In the genomic region with DNA sequence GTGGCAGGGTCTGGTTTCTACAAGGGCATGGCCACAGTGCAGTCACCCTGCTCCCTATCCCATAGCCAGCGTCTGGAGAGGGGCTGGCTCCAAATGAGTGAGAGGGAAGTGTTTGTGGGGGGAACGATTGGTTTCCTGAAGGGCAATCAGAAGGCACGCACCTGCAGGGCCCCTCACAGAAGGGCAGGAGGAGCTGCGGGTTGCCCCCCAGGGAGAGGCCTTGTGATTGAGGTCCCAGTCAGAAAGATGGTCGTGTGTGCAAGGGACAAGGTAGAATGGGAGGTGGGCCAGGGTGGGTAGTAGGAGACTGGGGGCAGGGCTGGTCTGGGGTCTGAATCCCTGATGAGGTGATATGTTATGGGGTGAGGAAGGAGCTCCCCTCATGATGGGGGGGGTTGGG, we compare ENCODE assay signal across 22 cellular contexts. TPM values are rescaled to one million over a fixed set of nuclear protein-coding genes. Genes with fewer than 3 reads are reported as not detected.
DNase-seq lines count a peak whose midpoint lies in the region; ATAC-seq and TF ChIP-seq lines count a peak whose summit lies in the region.
"Had no signal": no experiment of that assay in that cellular context is flagged by ENCODE, and none has a peak within 500 bp of the region (broad histone marks: within the 10 kb centered on the region; RNA-seq: fewer than 3 reads in every experiment).

No MANE protein-coding gene starts in this region.

- H2BK5ac ChIP-seq in mesenchymal stem cell (ENCODE audit: low read depth, low read length, poor library complexity, severe bottlenecking), result no peak overlapping the region

- peak overlapping the region; percentile 57 to 81 for H3K4ac ChIP-seq in mesenchymal stem cell (ENCODE audit: low read depth in 1 of 2, low read length in 2 of 2)

- H3K4me3 ChIP-seq in breast epithelium, result no peak overlapping the region
- H3K4me3 ChIP-seq in mesenchymal stem cell (ENCODE audit: insufficient read depth in 1 of 2, low read depth in 1 of 2, low read length in 2 of 2), result no peak overlapping the region
- H3K4me3 ChIP-seq: heart left ventricle, left lung had no signal

- H3K9me3 ChIP-seq in breast epithelium (no peaks in the 10 kb centered on the region), mesenchymal stem cell (ENCODE audit: control insufficient read depth, low read length) (no peaks in the 10 kb centered on the region)
- H3K9me3 ChIP-seq: heart left ventricle, left lung had no signal

- no peak for DNase-seq in MCF 10A (ENCODE audit: unreplicated experiment)
- no peak for DNase-seq in breast epithelium (ENCODE audit: low spot score in 2 of 2)
- no peak for DNase-seq in activated T-helper 1 cell treated with anti-CD3 and anti-CD28 coated beads, Interleukin-12 subunit alpha, Interleukin-12 subunit beta, Interleukin-2, Interleukin-4 antibody, amounts not matched to agents 30 ng/mL and 10 ng/mL and 1 ng/mL, durations not matched to agents 14 hours and 24 hours and 36 hours (ENCODE audit: low spot score)
- DNase-seq in mesenchymal stem cell, result no peak
- DNase-seq in activated CD4-positive, CD25-positive, alpha-beta regulatory T cell treated with anti-CD3 and anti-CD28 coated beads, Interleukin-2, amount 50 U/mL, for 72 hours, result no peak
- DNase-seq in HK-2 (ENCODE audit: unreplicated experiment), result no peak
- no peak for DNase-seq in NCI-H1417 treated with DMSO at 0.1 percent for 48 hours (lab: John Stamatoyannopoulos, UW)
- DNase-seq: brain microvascular endothelial cell; CD8-positive, alpha-beta T cell; cortex of kidney; DMS53; GF-D8; KG1; left lung; NCI-H1092 treated with DMSO at 0.1 percent for 48 hours; NCI-H2029 treated with DMSO at 0.1 percent for 48 hours; NCI-H510A treated with DMSO at 0.1 percent for 48 hours; NK-92 treated with Interleukin-12 subunit alpha and Interleukin-12 subunit beta, amount 100 ng/mL, for 24 hours; nucleus accumbens; stimulated activated CD8-positive, alpha-beta memory T cell treated with anti-CD3 and anti-CD28 coated beads, Interleukin-4, amount 100 ng/mL, for 48 hours had no signal

- no peak overlapping the region for H3K4me3 Mint-ChIP-seq in MCF 10A (ENCODE audit: unreplicated experiment)
- no peak overlapping the region for H3K4me3 Mint-ChIP-seq in activated T-helper 1 cell treated with anti-CD3 and anti-CD28 coated beads, Interleukin-12 subunit alpha, Interleukin-12 subunit beta, Interleukin-2, Interleukin-4 antibody, amounts not matched to agents 30 ng/mL and 10 ng/mL and 1 ng/mL, durations not matched to agents 14 hours and 24 hours and 36 hours
- H3K4me3 Mint-ChIP-seq: CD8-positive, alpha-beta T cell had no signal

- no TSS peak for BruUV-seq in MCF 10A (replicated peaks; lab: Mats Ljungman, UMichigan)

- H2BK15ac ChIP-seq in mesenchymal stem cell (ENCODE audit: low read depth, poor library complexity, severe bottlenecking), result no peak overlapping the region

- H3K18ac ChIP-seq in mesenchymal stem cell (ENCODE audit: low read depth in 1 of 2, low read length in 2 of 2), result peak overlapping the region; percentile 23 to 81

- POLR2A ChIA-PET in MCF 10A (lab: Yijun Ruan, JAX), result no interaction called here

- peaks cover 5% of the 10 kb centered on the region for H3K36me3 Mint-ChIP-seq in MCF 10A (ENCODE audit: insufficient read depth, unreplicated experiment)
- peaks cover 5% of the 10 kb centered on the region for H3K36me3 Mint-ChIP-seq in activated T-helper 1 cell treated with anti-CD3 and anti-CD28 coated beads, Interleukin-12 subunit alpha, Interleukin-12 subunit beta, Interleukin-2, Interleukin-4 antibody, amounts not matched to agents 30 ng/mL and 10 ng/mL and 1 ng/mL, durations not matched to agents 14 hours and 24 hours and 36 hours (ENCODE audit: low read depth)

- no peak for ATAC-seq in HG03108 (IDR thresholded peaks at IDR 0.05; ENCODE audit: unreplicated experiment)
- ATAC-seq: CD8-positive, alpha-beta T cell; heart left ventricle; left lung had no signal

- no peaks in the 10 kb centered on the region for H3K9me3 Mint-ChIP-seq in MCF 10A (ENCODE audit: unreplicated experiment)
- H3K9me3 Mint-ChIP-seq in activated T-helper 1 cell treated with anti-CD3 and anti-CD28 coated beads, Interleukin-12 subunit alpha, Interleukin-12 subunit beta, Interleukin-2, Interleukin-4 antibody, amounts not matched to agents 30 ng/mL and 10 ng/mL and 1 ng/mL, durations not matched to agents 14 hours and 24 hours and 36 hours, result no peaks in the 10 kb centered on the region
- H3K9me3 Mint-ChIP-seq: CD8-positive, alpha-beta T cell had no signal

- no peak overlapping the region for H2BK120ac ChIP-seq in mesenchymal stem cell (ENCODE audit: low read depth, low read length)

- H3K14ac ChIP-seq in mesenchymal stem cell (ENCODE audit: low read length in 2 of 2), result peak overlapping the region in 1 of 2 experiments; percentile 68

- no peak overlapping the region for H2AK5ac ChIP-seq in mesenchymal stem cell (ENCODE audit: low read length, severe bottlenecking)

- H3K4me1 Mint-ChIP-seq in MCF 10A (ENCODE audit: insufficient read depth, unreplicated experiment), result peaks cover 22% of the 10 kb centered on the region
- peaks cover 18% of the 10 kb centered on the region for H3K4me1 Mint-ChIP-seq in activated T-helper 1 cell treated with anti-CD3 and anti-CD28 coated beads, Interleukin-12 subunit alpha, Interleukin-12 subunit beta, Interleukin-2, Interleukin-4 antibody, amounts not matched to agents 30 ng/mL and 10 ng/mL and 1 ng/mL, durations not matched to agents 14 hours and 24 hours and 36 hours (ENCODE audit: low read depth)

- H2BK12ac ChIP-seq in mesenchymal stem cell (ENCODE audit: low read length in 2 of 2), result peak overlapping the region; percentile 34 to 82

- intact Hi-C loops in MCF 10A (cut with micrococcal nuclease), result no loop called here
- intact Hi-C loops in breast epithelium (cut with DNase I; ENCODE audit: low total_unique reads), result no loop called here
- intact Hi-C loops in activated T-helper 1 cell treated with anti-CD3 and anti-CD28 coated beads, Interleukin-12 subunit alpha, Interleukin-12 subunit beta, Interleukin-2, Interleukin-4 antibody, amounts not matched to agents 30 ng/mL and 10 ng/mL and 1 ng/mL, durations not matched to agents 14 hours and 24 hours and 36 hours (cut with micrococcal nuclease), result no loop called here

- CTCF ChIA-PET in MCF 10A (lab: Yijun Ruan, JAX), result interaction anchor here (0.6 to 0.9 kb wide), 3 partner anchors 8 to 35 kb away, joined by 3 to 4 read pairs (median 4); no protein-coding TSS in a partner anchor

- WGBS in mesenchymal stem cell, result 93% methylated on average over 5 of the region's 5 CpGs

- peaks cover 39% of the 10 kb centered on the region for H3K79me1 ChIP-seq in mesenchymal stem cell (replicated peaks; ENCODE audit: low read length, poor library complexity, severe bottlenecking)

- H3K4me1 ChIP-seq in breast epithelium (no peaks in the 10 kb centered on the region), mesenchymal stem cell (ENCODE audit: control insufficient read depth, insufficient read depth, low read depth, low read length) (peaks cover 5% of the 10 kb centered on the region)

- H3K36me3 ChIP-seq in breast epithelium, result no peaks in the 10 kb centered on the region
- H3K36me3 ChIP-seq in mesenchymal stem cell (ENCODE audit: control insufficient read depth in 1 of 2, insufficient read depth in 2 of 2, low read depth in 1 of 2, low read length in 2 of 2), result peaks cover 8 to 12% of the 10 kb centered on the region in 2 experiments
- H3K36me3 ChIP-seq: brain microvascular endothelial cell, heart left ventricle, left lung had no signal

- no peak overlapping the region for H4K8ac ChIP-seq in mesenchymal stem cell (ENCODE audit: low read length)

- H3K4me2 ChIP-seq in mesenchymal stem cell (ENCODE audit: low read length, poor library complexity, severe bottlenecking), result no peak overlapping the region

- peak overlapping the region; percentile 48 for H4K91ac ChIP-seq in mesenchymal stem cell (ENCODE audit: low read length)

- no peak overlapping the region for H2AFZ ChIP-seq in mesenchymal stem cell (ENCODE audit: low read depth, low read length)

- no peak for TF ChIP-seq POLR2A in breast epithelium (IDR thresholded peaks at IDR 0.05)

- H3K9ac ChIP-seq in mesenchymal stem cell (ENCODE audit: low read length), result no peak overlapping the region

- no peaks in the 10 kb centered on the region for H3K27me3 Mint-ChIP-seq in MCF 10A (ENCODE audit: insufficient read depth, unreplicated experiment)
- no peaks in the 10 kb centered on the region for H3K27me3 Mint-ChIP-seq in activated T-helper 1 cell treated with anti-CD3 and anti-CD28 coated beads, Interleukin-12 subunit alpha, Interleukin-12 subunit beta, Interleukin-2, Interleukin-4 antibody, amounts not matched to agents 30 ng/mL and 10 ng/mL and 1 ng/mL, durations not matched to agents 14 hours and 24 hours and 36 hours (ENCODE audit: insufficient read depth)

- H3K27me3 ChIP-seq in breast epithelium, result no peaks in the 10 kb centered on the region
- no peaks in the 10 kb centered on the region for H3K27me3 ChIP-seq in mesenchymal stem cell (ENCODE audit: control insufficient read depth in 1 of 2, insufficient read depth in 1 of 2, low read length in 2 of 2)
- H3K27me3 ChIP-seq: brain microvascular endothelial cell, heart left ventricle, left lung had no signal

- peak overlapping the region; percentile 46 for H3K27ac Mint-ChIP-seq in MCF 10A (ENCODE audit: low read depth, unreplicated experiment)
- peak overlapping the region; percentile 11 for H3K27ac Mint-ChIP-seq in activated T-helper 1 cell treated with anti-CD3 and anti-CD28 coated beads, Interleukin-12 subunit alpha, Interleukin-12 subunit beta, Interleukin-2, Interleukin-4 antibody, amounts not matched to agents 30 ng/mL and 10 ng/mL and 1 ng/mL, durations not matched to agents 14 hours and 24 hours and 36 hours

- no peak overlapping the region for H3K27ac ChIP-seq in breast epithelium
- H3K27ac ChIP-seq in mesenchymal stem cell (ENCODE audit: low read length, poor library complexity, severe bottlenecking), result no peak overlapping the region
- H3K27ac ChIP-seq: brain microvascular endothelial cell had no signal

- TF ChIP-seq CTCF in MCF 10A (IDR thresholded peaks at IDR 0.05; ENCODE audit: unreplicated experiment) (no peak), breast epithelium (IDR thresholded peaks at IDR 0.05) (no peak)

- no peak overlapping the region for H3K23ac ChIP-seq in mesenchymal stem cell (ENCODE audit: low read length in 2 of 2)

RNA-seq across cellular contexts. Expression of gene LIMD1, which starts 35.8 kb away (rescaled TPM):
- total RNA-seq in MCF 10A (2022) (25.4 and 28.2 TPM in 2 replicates), breast epithelium (10 to 100 TPM; 23.0 to 25.9 (median 25.8) TPM)
- 36.3 and 40.8 TPM in 2 replicates for total RNA-seq in activated T-helper 1 cell treated with anti-CD3 and anti-CD28 coated beads, Interleukin-12 subunit alpha, Interleukin-12 subunit beta, Interleukin-2, Interleukin-4 antibody, amounts not matched to agents 30 ng/mL and 10 ng/mL and 1 ng/mL, durations not matched to agents 14 hours and 24 hours and 36 hours
- polyA plus RNA-seq in mesenchymal stem cell (2013, experiment 1 of 2), result 9.4 TPM
- 8.4 TPM for polyA plus RNA-seq in mesenchymal stem cell (2013, experiment 2 of 2)

RNA-seq across cellular contexts. Expression of gene SACM1L, which starts 58.9 kb away (rescaled TPM):
- 39.3 and 44.5 TPM in 2 replicates for total RNA-seq in MCF 10A (2022)
- total RNA-seq in breast epithelium, result 10 to 100 TPM; 49.3 to 84.7 (median 61.3) TPM
- 112 and 114 TPM in 2 replicates for total RNA-seq in activated T-helper 1 cell treated with anti-CD3 and anti-CD28 coated beads, Interleukin-12 subunit alpha, Interleukin-12 subunit beta, Interleukin-2, Interleukin-4 antibody, amounts not matched to agents 30 ng/mL and 10 ng/mL and 1 ng/mL, durations not matched to agents 14 hours and 24 hours and 36 hours
- polyA plus RNA-seq in mesenchymal stem cell (2013, experiment 1 of 2), result 20.4 TPM
- 22.4 TPM for polyA plus RNA-seq in mesenchymal stem cell (2013, experiment 2 of 2)
